In the genomic region with DNA sequence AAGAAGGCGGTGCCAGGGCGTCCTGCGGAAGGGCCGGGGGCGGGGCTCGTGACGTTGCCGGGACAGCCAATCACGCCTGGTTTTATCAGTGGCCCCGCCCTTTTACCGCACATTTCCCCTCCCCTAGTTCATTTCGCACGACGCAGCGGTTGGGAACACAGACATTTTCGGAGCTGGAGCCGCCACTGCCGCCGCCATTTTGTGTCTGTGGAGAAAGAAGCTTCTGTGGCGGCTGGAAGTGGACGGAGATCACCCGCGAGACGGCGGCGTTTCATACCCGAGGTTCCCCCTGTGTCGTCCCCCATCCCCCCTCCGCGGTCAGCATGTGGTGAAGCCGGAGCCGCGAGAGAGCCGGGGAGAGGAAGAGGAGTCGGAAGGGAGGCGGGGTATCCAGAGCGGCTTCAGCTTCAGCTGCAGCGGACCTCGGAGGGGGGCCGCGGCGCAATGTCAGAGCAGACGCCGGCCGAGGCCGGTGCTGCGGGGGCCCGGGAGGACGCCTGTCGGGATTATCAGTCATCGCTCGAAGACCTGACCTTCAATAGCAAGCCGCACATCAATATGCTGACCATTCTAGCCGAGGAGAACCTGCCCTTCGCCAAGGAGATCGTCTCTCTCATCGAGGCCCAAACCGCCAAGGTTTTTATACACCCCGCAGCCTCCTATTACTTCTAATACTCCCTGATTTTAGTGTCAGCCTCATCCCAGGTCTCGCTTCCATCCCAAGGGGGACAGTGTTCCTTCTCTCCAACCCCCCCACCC, we compare ENCODE assay signal across 1 cellular context.
TF ChIP-seq lines count a peak whose summit lies in the region.

A gene with protein sequence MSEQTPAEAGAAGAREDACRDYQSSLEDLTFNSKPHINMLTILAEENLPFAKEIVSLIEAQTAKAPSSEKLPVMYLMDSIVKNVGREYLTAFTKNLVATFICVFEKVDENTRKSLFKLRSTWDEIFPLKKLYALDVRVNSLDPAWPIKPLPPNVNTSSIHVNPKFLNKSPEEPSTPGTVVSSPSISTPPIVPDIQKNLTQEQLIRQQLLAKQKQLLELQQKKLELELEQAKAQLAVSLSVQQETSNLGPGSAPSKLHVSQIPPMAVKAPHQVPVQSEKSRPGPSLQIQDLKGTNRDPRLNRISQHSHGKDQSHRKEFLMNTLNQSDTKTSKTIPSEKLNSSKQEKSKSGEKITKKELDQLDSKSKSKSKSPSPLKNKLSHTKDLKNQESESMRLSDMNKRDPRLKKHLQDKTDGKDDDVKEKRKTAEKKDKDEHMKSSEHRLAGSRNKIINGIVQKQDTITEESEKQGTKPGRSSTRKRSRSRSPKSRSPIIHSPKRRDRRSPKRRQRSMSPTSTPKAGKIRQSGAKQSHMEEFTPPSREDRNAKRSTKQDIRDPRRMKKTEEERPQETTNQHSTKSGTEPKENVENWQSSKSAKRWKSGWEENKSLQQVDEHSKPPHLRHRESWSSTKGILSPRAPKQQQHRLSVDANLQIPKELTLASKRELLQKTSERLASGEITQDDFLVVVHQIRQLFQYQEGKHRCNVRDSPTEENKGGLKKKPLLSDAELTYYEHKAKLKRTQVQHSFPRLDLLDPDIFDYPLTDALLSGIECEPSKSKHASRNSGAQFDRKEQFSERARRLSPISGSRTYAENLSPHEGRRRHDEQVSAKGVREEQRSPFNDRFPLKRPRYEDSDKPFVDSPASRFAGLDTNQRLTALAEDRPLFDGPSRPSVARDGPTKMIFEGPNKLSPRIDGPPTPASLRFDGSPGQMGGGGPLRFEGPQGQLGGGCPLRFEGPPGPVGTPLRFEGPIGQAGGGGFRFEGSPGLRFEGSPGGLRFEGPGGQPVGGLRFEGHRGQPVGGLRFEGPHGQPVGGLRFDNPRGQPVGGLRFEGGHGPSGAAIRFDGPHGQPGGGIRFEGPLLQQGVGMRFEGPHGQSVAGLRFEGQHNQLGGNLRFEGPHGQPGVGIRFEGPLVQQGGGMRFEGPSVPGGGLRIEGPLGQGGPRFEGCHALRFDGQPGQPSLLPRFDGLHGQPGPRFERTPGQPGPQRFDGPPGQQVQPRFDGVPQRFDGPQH (N-terminal part only) (plus strand): TSS at position 136 of the 759 bp plus-strand sequence. CDS start 309 bp downstream, at position 445.

TF ChIP-seq in K562, 482 proteins besides CTCF, POLR2A, EP300 and RAD21 (continues in another document):
- TF ChIP-seq CAMTA2 (CRISPR knock-in tag; conservative IDR thresholded peaks at IDR 0.05): 0 out of 2 replicates have a peak, but pooled peaks have one; percentile 12
- no peak for TF ChIP-seq ZNF431 (CRISPR knock-in tag; IDR thresholded peaks at IDR 0.05)
- TF ChIP-seq, protein P1, sequence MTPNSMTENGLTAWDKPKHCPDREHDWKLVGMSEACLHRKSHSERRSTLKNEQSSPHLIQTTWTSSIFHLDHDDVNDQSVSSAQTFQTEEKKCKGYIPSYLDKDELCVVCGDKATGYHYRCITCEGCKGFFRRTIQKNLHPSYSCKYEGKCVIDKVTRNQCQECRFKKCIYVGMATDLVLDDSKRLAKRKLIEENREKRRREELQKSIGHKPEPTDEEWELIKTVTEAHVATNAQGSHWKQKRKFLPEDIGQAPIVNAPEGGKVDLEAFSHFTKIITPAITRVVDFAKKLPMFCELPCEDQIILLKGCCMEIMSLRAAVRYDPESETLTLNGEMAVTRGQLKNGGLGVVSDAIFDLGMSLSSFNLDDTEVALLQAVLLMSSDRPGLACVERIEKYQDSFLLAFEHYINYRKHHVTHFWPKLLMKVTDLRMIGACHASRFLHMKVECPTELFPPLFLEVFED (CRISPR knock-in tag; conservative IDR thresholded peaks at IDR 0.05): peak; percentile 83
- TF ChIP-seq KDM1A (IDR thresholded peaks at IDR 0.05): no peak
- TF ChIP-seq, protein P2, sequence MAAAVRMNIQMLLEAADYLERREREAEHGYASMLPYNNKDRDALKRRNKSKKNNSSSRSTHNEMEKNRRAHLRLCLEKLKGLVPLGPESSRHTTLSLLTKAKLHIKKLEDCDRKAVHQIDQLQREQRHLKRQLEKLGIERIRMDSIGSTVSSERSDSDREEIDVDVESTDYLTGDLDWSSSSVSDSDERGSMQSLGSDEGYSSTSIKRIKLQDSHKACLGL (CRISPR knock-in tag; IDR thresholded peaks at IDR 0.05; ENCODE audit: borderline replicate concordance, poor library complexity, severe bottlenecking): no peak
- no peak for TF ChIP-seq MED1 (CRISPR knock-in tag; IDR thresholded peaks at IDR 0.05; ENCODE audit: borderline replicate concordance)
- TF ChIP-seq TSC22D4 (tag; IDR thresholded peaks at IDR 0.05): no peak
- TF ChIP-seq BCL6 (CRISPR knock-in tag; IDR thresholded peaks at IDR 0.05): no peak
- TF ChIP-seq ZNF134 (CRISPR knock-in tag; conservative IDR thresholded peaks at IDR 0.05): no peak
- TF ChIP-seq SIN3B (IDR thresholded peaks at IDR 0.05; ENCODE audit: low read depth): no peak
- TF ChIP-seq ZFP30 (CRISPR knock-in tag; IDR thresholded peaks at IDR 0.05; ENCODE audit: borderline replicate concordance): no peak
- no peak for TF ChIP-seq HNRNPK (IDR thresholded peaks at IDR 0.05; ENCODE audit: low read depth, low read length, poor library complexity, severe bottlenecking)
- no peak for TF ChIP-seq SRSF9 (IDR thresholded peaks at IDR 0.05; ENCODE audit: borderline replicate concordance, low read depth, low read length)
- TF ChIP-seq MCM3 (IDR thresholded peaks at IDR 0.05): no peak
- 0 out of 2 replicates have a peak, but pooled peaks have one; percentile 57 for TF ChIP-seq NFXL1 (CRISPR knock-in tag; IDR thresholded peaks at IDR 0.05)
- no peak for TF ChIP-seq CBFB (CRISPR knock-in tag; IDR thresholded peaks at IDR 0.05)
- no peak for TF ChIP-seq SP2 (IDR thresholded peaks at IDR 0.05; ENCODE audit: extremely low read depth, low read depth, low read length, poor library complexity, severe bottlenecking)
- no peak for TF ChIP-seq NBN (IDR thresholded peaks at IDR 0.05; ENCODE audit: low read depth)
- TF ChIP-seq GTF2A2 (tag; IDR thresholded peaks at IDR 0.05): no peak
- no peak for TF ChIP-seq HDAC6 (IDR thresholded peaks at IDR 0.05; ENCODE audit: low read depth, low read length)
- no peak for TF ChIP-seq CHD2 (IDR thresholded peaks at IDR 0.05; ENCODE audit: low read depth, low read length)
- TF ChIP-seq, protein P3, sequence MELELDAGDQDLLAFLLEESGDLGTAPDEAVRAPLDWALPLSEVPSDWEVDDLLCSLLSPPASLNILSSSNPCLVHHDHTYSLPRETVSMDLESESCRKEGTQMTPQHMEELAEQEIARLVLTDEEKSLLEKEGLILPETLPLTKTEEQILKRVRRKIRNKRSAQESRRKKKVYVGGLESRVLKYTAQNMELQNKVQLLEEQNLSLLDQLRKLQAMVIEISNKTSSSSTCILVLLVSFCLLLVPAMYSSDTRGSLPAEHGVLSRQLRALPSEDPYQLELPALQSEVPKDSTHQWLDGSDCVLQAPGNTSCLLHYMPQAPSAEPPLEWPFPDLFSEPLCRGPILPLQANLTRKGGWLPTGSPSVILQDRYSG (tag; conservative IDR thresholded peaks at IDR 0.05; ENCODE audit: low read depth): no peak
- TF ChIP-seq, protein P4, sequence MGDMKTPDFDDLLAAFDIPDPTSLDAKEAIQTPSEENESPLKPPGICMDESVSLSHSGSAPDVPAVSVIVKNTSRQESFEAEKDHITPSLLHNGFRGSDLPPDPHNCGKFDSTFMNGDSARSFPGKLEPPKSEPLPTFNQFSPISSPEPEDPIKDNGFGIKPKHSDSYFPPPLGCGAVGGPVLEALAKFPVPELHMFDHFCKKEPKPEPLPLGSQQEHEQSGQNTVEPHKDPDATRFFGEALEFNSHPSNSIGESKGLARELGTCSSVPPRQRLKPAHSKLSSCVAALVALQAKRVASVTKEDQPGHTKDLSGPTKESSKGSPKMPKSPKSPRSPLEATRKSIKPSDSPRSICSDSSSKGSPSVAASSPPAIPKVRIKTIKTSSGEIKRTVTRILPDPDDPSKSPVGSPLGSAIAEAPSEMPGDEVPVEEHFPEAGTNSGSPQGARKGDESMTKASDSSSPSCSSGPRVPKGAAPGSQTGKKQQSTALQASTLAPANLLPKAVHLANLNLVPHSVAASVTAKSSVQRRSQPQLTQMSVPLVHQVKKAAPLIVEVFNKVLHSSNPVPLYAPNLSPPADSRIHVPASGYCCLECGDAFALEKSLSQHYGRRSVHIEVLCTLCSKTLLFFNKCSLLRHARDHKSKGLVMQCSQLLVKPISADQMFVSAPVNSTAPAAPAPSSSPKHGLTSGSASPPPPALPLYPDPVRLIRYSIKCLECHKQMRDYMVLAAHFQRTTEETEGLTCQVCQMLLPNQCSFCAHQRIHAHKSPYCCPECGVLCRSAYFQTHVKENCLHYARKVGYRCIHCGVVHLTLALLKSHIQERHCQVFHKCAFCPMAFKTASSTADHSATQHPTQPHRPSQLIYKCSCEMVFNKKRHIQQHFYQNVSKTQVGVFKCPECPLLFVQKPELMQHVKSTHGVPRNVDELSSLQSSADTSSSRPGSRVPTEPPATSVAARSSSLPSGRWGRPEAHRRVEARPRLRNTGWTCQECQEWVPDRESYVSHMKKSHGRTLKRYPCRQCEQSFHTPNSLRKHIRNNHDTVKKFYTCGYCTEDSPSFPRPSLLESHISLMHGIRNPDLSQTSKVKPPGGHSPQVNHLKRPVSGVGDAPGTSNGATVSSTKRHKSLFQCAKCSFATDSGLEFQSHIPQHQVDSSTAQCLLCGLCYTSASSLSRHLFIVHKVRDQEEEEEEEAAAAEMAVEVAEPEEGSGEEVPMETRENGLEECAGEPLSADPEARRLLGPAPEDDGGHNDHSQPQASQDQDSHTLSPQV (IDR thresholded peaks at IDR 0.05): no peak
- TF ChIP-seq ELF1 (tag; IDR thresholded peaks at IDR 0.05): no peak; the same call in none of the 2 replicates
- no peak for TF ChIP-seq ZKSCAN3 (CRISPR knock-in tag; IDR thresholded peaks at IDR 0.05)
- TF ChIP-seq CREBBP (IDR thresholded peaks at IDR 0.05; ENCODE audit: low read depth, low read length): no peak
- TF ChIP-seq CREB1 (IDR thresholded peaks at IDR 0.05): no peak; the same call in 1 of the 2 replicates
- no peak for TF ChIP-seq CREB1 (CRISPR knock-in tag; IDR thresholded peaks at IDR 0.05)
- TF ChIP-seq RCOR1 (IDR thresholded peaks at IDR 0.05; ENCODE audit: borderline replicate concordance in 1 of 2, low read depth in 2 of 2, low read length in 2 of 2): no peak
- TF ChIP-seq THRAP3 (IDR thresholded peaks at IDR 0.05; ENCODE audit: borderline replicate concordance): peak; percentile 25; the same call in 1 of the 2 replicates
- TF ChIP-seq HEY1 (CRISPR knock-in tag; IDR thresholded peaks at IDR 0.05; ENCODE audit: borderline replicate concordance): no peak
- TF ChIP-seq SRSF7 (optimal IDR thresholded peaks at IDR 0.05; ENCODE audit: low read depth, low read length): no peak
- TF ChIP-seq, protein P5, sequence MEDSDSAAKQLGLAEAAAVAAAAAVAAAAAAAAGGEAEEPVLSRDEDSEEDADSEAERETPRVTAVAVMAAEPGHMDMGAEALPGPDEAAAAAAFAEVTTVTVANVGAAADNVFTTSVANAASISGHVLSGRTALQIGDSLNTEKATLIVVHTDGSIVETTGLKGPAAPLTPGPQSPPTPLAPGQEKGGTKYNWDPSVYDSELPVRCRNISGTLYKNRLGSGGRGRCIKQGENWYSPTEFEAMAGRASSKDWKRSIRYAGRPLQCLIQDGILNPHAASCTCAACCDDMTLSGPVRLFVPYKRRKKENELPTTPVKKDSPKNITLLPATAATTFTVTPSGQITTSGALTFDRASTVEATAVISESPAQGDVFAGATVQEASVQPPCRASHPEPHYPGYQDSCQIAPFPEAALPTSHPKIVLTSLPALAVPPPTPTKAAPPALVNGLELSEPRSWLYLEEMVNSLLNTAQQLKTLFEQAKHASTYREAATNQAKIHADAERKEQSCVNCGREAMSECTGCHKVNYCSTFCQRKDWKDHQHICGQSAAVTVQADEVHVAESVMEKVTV (CRISPR knock-in tag; IDR thresholded peaks at IDR 0.05): peak; percentile 43; the same call in 1 of the 2 replicates
- TF ChIP-seq, protein P6, sequence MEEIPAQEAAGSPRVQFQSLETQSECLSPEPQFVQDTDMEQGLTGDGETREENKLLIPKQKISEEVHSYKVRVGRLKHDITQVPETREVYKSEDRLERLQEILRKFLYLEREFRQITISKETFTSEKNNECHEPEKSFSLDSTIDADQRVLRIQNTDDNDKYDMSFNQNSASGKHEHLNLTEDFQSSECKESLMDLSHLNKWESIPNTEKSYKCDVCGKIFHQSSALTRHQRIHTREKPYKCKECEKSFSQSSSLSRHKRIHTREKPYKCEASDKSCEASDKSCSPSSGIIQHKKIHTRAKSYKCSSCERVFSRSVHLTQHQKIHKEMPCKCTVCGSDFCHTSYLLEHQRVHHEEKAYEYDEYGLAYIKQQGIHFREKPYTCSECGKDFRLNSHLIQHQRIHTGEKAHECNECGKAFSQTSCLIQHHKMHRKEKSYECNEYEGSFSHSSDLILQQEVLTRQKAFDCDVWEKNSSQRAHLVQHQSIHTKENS (CRISPR knock-in tag; IDR thresholded peaks at IDR 0.05): no peak
- TF ChIP-seq BDP1 (IDR thresholded peaks at IDR 0.05; ENCODE audit: insufficient read depth, insufficient read length): no peak
- TF ChIP-seq ETV6 (IDR thresholded peaks at IDR 0.05; ENCODE audit: borderline replicate concordance in 1 of 2, low read depth in 2 of 2, low read length in 1 of 2): no peak
- no peak for TF ChIP-seq ETV6 (CRISPR knock-in tag; IDR thresholded peaks at IDR 0.05; ENCODE audit: borderline replicate concordance)
- TF ChIP-seq NFE2 (IDR thresholded peaks at IDR 0.05; ENCODE audit: low read depth): no peak
- no peak for TF ChIP-seq POLR3A (IDR thresholded peaks at IDR 0.05; ENCODE audit: borderline replicate concordance, extremely low read depth, insufficient read depth, insufficient read length)
- TF ChIP-seq MXI1 (IDR thresholded peaks at IDR 0.05; ENCODE audit: low read depth, low read length): no peak
- no peak for TF ChIP-seq CBX2 (IDR thresholded peaks at IDR 0.05; ENCODE audit: insufficient read depth, low read length, poor library complexity, severe bottlenecking)
- TF ChIP-seq ZFP1 (CRISPR knock-in tag; IDR thresholded peaks at IDR 0.05): 0 out of 2 replicates have a peak, but pooled peaks have one; percentile 11
- peak; percentile 77 for TF ChIP-seq MYC (IDR thresholded peaks at IDR 0.05; ENCODE audit: low read depth, low read length)
- TF ChIP-seq MYC (CRISPR knock-in tag; IDR thresholded peaks at IDR 0.05; ENCODE audit: borderline replicate concordance, low read depth): 0 out of 2 replicates have a peak, but pooled peaks have one; percentile 23
- TF ChIP-seq SMAD3 (CRISPR knock-in tag; conservative IDR thresholded peaks at IDR 0.05): no peak
